10 cellular contexts compared by ENCODE assay signal in the genomic region with DNA sequence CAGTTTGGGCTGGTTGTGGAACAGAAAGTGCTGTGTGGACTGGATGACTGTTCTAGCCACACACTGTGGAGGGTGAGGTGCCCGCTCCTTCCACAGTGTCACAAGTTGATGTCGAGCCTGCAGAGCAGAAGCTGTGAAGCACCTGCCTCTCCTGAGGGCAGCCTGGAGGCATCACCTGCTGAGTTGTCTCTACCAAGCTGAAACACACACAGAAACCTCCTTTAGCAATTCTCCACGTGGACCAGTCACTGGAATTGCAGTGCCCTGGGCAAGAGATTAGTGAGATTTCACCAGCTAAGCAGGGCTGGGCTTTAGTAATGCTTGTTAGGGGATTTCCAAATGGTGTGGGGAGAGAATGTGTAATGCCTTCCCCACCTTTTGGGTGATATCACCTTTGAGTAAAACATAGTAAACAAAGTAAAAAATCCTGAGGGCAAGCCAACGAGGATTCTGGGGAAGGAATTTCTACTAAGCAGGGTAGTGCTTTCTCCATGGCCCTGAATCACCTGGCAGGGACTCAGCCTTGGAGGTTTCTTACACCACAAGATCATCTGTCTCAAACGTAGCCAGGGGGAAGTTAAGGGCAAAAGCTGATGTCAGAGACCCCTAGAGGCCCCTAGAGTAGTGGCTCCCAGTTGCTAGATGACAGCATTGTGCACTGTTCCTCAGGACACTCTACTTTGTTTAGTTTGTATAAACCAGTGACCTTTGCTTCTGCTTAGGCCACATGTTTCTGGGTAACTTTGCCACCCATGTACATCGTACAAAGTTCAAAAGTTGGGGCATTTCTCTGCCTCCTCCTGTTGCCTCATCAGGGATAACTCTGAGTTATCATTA.
DNase-seq lines count a peak whose midpoint lies in the region; ATAC-seq, FAIRE-seq and TF ChIP-seq lines count a peak whose summit lies in the region.
"Had no signal": no experiment of that assay in that cellular context is flagged by ENCODE, and none has a peak within 500 bp of the region (broad histone marks: within the 10 kb centered on the region; RNA-seq: fewer than 3 reads in every experiment).

No MANE protein-coding gene starts in this region.

- H3K4me1 Mint-ChIP-seq in activated T-helper 1 cell treated with anti-CD3 and anti-CD28 coated beads, Interleukin-12 subunit alpha, Interleukin-12 subunit beta, Interleukin-2, Interleukin-4 antibody, amounts not matched to agents 30 ng/mL and 10 ng/mL and 1 ng/mL, durations not matched to agents 14 hours and 24 hours and 36 hours (ENCODE audit: low read depth) = no peaks in the 10 kb centered on the region
- H3K4me1 Mint-ChIP-seq: T-cell had no signal

- H3K27me3 Mint-ChIP-seq in activated T-helper 1 cell treated with anti-CD3 and anti-CD28 coated beads, Interleukin-12 subunit alpha, Interleukin-12 subunit beta, Interleukin-2, Interleukin-4 antibody, amounts not matched to agents 30 ng/mL and 10 ng/mL and 1 ng/mL, durations not matched to agents 14 hours and 24 hours and 36 hours (ENCODE audit: insufficient read depth) = no peaks in the 10 kb centered on the region
- H3K27me3 Mint-ChIP-seq: T-cell had no signal

- intact Hi-C loops in activated T-helper 1 cell treated with anti-CD3 and anti-CD28 coated beads, Interleukin-12 subunit alpha, Interleukin-12 subunit beta, Interleukin-2, Interleukin-4 antibody, amounts not matched to agents 30 ng/mL and 10 ng/mL and 1 ng/mL, durations not matched to agents 14 hours and 24 hours and 36 hours (cut with micrococcal nuclease) = no loop called here
- intact Hi-C loops in tibial artery (cut with DNase I; ENCODE audit: low total_unique reads) = no loop called here

- no peaks in the 10 kb centered on the region for H3K36me3 Mint-ChIP-seq in activated T-helper 1 cell treated with anti-CD3 and anti-CD28 coated beads, Interleukin-12 subunit alpha, Interleukin-12 subunit beta, Interleukin-2, Interleukin-4 antibody, amounts not matched to agents 30 ng/mL and 10 ng/mL and 1 ng/mL, durations not matched to agents 14 hours and 24 hours and 36 hours (ENCODE audit: low read depth)
- H3K36me3 Mint-ChIP-seq: T-cell had no signal

- TF ChIP-seq CTCF in epithelial cell of esophagus (IDR thresholded peaks at IDR 0.05; ENCODE audit: insufficient read depth, low read depth, low read length, missing control alignments) (no peak), tibial artery (IDR thresholded peaks at IDR 0.05) (no peak)

- no peaks in the 10 kb centered on the region for H3K36me3 ChIP-seq in tibial artery

- H3K9me3 ChIP-seq in tibial artery = no peaks in the 10 kb centered on the region

- no peaks in the 10 kb centered on the region for H3K9me3 Mint-ChIP-seq in activated T-helper 1 cell treated with anti-CD3 and anti-CD28 coated beads, Interleukin-12 subunit alpha, Interleukin-12 subunit beta, Interleukin-2, Interleukin-4 antibody, amounts not matched to agents 30 ng/mL and 10 ng/mL and 1 ng/mL, durations not matched to agents 14 hours and 24 hours and 36 hours
- H3K9me3 Mint-ChIP-seq: T-cell had no signal

- H3K27me3 ChIP-seq in tibial artery = no peaks in the 10 kb centered on the region

- H3K27ac Mint-ChIP-seq in activated T-helper 1 cell treated with anti-CD3 and anti-CD28 coated beads, Interleukin-12 subunit alpha, Interleukin-12 subunit beta, Interleukin-2, Interleukin-4 antibody, amounts not matched to agents 30 ng/mL and 10 ng/mL and 1 ng/mL, durations not matched to agents 14 hours and 24 hours and 36 hours = no peak overlapping the region
- H3K27ac Mint-ChIP-seq: T-cell had no signal

- ATAC-seq in GM18870 (IDR thresholded peaks at IDR 0.05; ENCODE audit: unreplicated experiment) = peak; percentile 79
- ATAC-seq: T-cell had no signal

- FAIRE-seq in HTR-8/SVneo (lab: Jason Lieb, UNC) = peak; percentile 71

- no peak overlapping the region for H3K4me3 Mint-ChIP-seq in activated T-helper 1 cell treated with anti-CD3 and anti-CD28 coated beads, Interleukin-12 subunit alpha, Interleukin-12 subunit beta, Interleukin-2, Interleukin-4 antibody, amounts not matched to agents 30 ng/mL and 10 ng/mL and 1 ng/mL, durations not matched to agents 14 hours and 24 hours and 36 hours
- H3K4me3 Mint-ChIP-seq: T-cell had no signal

- H3K4me1 ChIP-seq in tibial artery = no peaks in the 10 kb centered on the region

- no peak overlapping the region for H3K27ac ChIP-seq in tibial artery

- DNase-seq in A172 (ENCODE audit: low spot score) (peak; percentile 38), HTR-8/SVneo (ENCODE audit: insufficient read length, low spot score) (no peak), epithelial cell of esophagus (ENCODE audit: low read depth) (peak; percentile 98), tibial artery (no peak), pons (ENCODE audit: low spot score) (no peak), NCI-H2029 treated with DMSO at 0.1 percent for 48 hours (lab: John Stamatoyannopoulos, UW) (no peak)
- no peak for DNase-seq in activated T-helper 1 cell treated with anti-CD3 and anti-CD28 coated beads, Interleukin-12 subunit alpha, Interleukin-12 subunit beta, Interleukin-2, Interleukin-4 antibody, amounts not matched to agents 30 ng/mL and 10 ng/mL and 1 ng/mL, durations not matched to agents 14 hours and 24 hours and 36 hours (ENCODE audit: low spot score)
- DNase-seq: activated effector memory CD4-positive, alpha-beta T cell treated with anti-CD3 and anti-CD28 coated beads, Interleukin-2, amount 50 U/mL, for 16 hours; T-cell had no signal

- no peak overlapping the region for H3K4me3 ChIP-seq in epithelial cell of esophagus (ENCODE audit: low read length)
- no peak overlapping the region for H3K4me3 ChIP-seq in tibial artery

Comparison
In these comparisons a context has a peak if more than half of its experiments do, and no peak if none do; other contexts are left out.
1. DNase-seq: peak in A172 (single experiment) and epithelial cell of esophagus (single experiment); none in HTR-8/SVneo (single experiment), activated T-helper 1 cell treated with anti-CD3 and anti-CD28 coated beads, Interleukin-12 subunit alpha, Interleukin-12 subunit beta, Interleukin-2, Interleukin-4 antibody, amounts not matched to agents 30 ng/mL and 10 ng/mL and 1 ng/mL, durations not matched to agents 14 hours and 24 hours and 36 hours (single experiment), tibial artery (0 of 2), pons (single experiment) and NCI-H2029 treated with DMSO at 0.1 percent for 48 hours (single experiment).